1 cellular context compared by ENCODE assay signal in the genomic region with DNA sequence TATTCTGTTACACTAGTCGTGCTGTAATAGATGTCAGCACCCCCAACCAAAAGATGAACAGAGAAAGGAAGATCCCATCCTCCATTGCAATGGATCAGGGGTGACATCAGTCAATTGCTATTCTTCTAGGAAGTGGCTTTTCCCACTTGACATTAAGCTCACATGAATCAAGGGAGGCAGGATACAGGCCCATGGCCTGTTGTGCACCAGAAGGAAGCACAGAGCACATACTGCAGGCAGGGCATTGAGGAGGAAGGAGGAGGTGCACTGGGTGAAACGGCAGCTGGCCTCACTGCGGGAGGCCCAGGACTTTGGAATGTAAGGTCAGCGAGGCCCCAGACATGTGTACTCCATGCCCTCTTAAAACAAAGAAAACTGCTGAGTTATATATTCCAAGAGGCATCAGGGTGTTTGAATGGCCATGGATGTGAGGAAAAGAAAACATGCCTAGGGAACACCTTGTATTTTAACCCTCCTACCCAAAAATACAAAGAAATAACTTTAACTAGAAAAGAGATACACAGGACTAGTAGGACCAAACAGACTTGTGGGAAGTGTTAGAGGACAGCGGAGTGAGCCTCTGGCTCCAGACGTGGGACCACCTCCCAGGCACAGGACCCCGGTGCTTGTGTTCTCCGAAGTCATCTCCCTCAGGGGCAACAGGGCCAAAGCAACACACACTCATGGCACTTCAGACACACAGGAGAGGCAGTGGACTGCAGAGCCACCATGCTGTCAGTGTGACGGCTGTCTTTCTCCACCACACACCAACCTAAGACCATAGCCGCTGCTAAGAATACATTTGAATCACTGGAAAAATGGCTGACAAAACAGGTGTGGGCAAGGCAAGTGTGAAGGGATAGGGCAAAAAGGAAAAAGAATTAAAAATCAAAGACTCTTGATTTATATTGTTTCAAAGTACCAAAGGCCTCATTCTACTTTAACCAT.
TF ChIP-seq lines count a peak whose summit lies in the region.

No MANE protein-coding gene starts in this region.

TF ChIP-seq in HepG2, 621 proteins besides CTCF, POLR2A, EP300 and RAD21 (continued from another document and continues in another):
- TF ChIP-seq, protein P1, sequence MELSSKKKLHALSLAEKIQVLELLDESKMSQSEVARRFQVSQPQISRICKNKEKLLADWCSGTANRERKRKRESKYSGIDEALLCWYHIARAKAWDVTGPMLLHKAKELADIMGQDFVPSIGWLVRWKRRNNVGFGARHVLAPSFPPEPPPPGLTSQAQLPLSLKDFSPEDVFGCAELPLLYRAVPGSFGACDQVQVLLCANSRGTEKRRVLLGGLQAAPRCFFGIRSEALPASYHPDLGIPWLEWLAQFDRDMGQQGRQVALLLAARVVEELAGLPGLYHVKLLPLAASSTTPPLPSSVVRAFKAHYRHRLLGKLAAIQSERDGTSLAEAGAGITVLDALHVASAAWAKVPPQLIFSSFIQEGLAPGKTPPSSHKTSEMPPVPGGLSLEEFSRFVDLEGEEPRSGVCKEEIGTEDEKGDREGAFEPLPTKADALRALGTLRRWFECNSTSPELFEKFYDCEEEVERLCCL (CRISPR knock-in tag; IDR thresholded peaks at IDR 0.05; ENCODE audit: borderline replicate concordance): no peak
- TF ChIP-seq FOSL1 (CRISPR knock-in tag; IDR thresholded peaks at IDR 0.05; ENCODE audit: borderline replicate concordance): no peak
- no peak for TF ChIP-seq ZFP90 (CRISPR knock-in tag; IDR thresholded peaks at IDR 0.05; ENCODE audit: borderline replicate concordance)
- no peak for TF ChIP-seq ZNF879 (CRISPR knock-in tag; IDR thresholded peaks at IDR 0.05)
- TF ChIP-seq KDM5B (CRISPR knock-in tag; IDR thresholded peaks at IDR 0.05; ENCODE audit: borderline replicate concordance): no peak
- TF ChIP-seq, protein P2, sequence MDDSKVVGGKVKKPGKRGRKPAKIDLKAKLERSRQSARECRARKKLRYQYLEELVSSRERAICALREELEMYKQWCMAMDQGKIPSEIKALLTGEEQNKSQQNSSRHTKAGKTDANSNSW (CRISPR knock-in tag; IDR thresholded peaks at IDR 0.05; ENCODE audit: borderline replicate concordance): no peak
- no peak for TF ChIP-seq KLF11 (CRISPR knock-in tag; IDR thresholded peaks at IDR 0.05)
- TF ChIP-seq, protein P3, sequence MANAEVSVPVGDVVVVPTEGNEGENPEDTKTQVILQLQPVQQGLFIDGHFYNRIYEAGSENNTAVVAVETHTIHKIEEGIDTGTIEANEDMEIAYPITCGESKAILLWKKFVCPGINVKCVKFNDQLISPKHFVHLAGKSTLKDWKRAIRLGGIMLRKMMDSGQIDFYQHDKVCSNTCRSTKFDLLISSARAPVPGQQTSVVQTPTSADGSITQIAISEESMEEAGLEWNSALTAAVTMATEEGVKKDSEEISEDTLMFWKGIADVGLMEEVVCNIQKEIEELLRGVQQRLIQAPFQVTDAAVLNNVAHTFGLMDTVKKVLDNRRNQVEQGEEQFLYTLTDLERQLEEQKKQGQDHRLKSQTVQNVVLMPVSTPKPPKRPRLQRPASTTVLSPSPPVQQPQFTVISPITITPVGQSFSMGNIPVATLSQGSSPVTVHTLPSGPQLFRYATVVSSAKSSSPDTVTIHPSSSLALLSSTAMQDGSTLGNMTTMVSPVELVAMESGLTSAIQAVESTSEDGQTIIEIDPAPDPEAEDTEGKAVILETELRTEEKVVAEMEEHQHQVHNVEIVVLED (CRISPR knock-in tag; IDR thresholded peaks at IDR 0.05; ENCODE audit: borderline replicate concordance): no peak
- TF ChIP-seq ZSCAN30 (CRISPR knock-in tag; IDR thresholded peaks at IDR 0.05): no peak
- TF ChIP-seq PHF21A (CRISPR knock-in tag; IDR thresholded peaks at IDR 0.05): peak; percentile 75; the same call in 1 of the 2 replicates
- TF ChIP-seq RARG (CRISPR knock-in tag; IDR thresholded peaks at IDR 0.05; ENCODE audit: low read depth): no peak
- peak; percentile 55; the same call in 1 of the 2 replicates for TF ChIP-seq MEF2D (CRISPR knock-in tag; IDR thresholded peaks at IDR 0.05)
- TF ChIP-seq, protein P4, sequence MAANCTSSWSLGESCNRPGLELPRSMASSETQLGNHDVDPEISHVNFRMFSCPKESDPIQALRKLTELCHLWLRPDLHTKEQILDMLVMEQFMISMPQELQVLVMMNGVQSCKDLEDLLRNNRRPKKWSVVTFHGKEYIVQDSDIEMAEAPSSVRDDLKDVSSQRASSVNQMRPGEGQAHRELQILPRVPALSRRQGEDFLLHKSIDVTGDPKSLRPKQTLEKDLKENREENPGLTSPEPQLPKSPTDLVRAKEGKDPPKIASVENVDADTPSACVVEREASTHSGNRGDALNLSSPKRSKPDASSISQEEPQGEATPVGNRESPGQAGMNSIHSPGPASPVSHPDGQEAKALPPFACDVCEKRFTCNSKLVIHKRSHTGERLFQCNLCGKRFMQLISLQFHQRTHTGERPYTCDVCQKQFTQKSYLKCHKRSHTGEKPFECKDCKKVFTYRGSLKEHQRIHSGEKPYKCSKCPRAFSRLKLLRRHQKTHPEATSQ (CRISPR knock-in tag; IDR thresholded peaks at IDR 0.05; ENCODE audit: borderline replicate concordance): peak; percentile 37; the same call in 1 of the 2 replicates
- TF ChIP-seq POLR2AphosphoS2 (IDR thresholded peaks at IDR 0.05; ENCODE audit: low read depth, low read length): no peak
- no peak for TF ChIP-seq ZNF570 (CRISPR knock-in tag; IDR thresholded peaks at IDR 0.05; ENCODE audit: borderline replicate concordance)
- TF ChIP-seq STAG1 (CRISPR knock-in tag; IDR thresholded peaks at IDR 0.05): peak; percentile 27; the same call in 1 of the 2 replicates
- TF ChIP-seq, protein P5, sequence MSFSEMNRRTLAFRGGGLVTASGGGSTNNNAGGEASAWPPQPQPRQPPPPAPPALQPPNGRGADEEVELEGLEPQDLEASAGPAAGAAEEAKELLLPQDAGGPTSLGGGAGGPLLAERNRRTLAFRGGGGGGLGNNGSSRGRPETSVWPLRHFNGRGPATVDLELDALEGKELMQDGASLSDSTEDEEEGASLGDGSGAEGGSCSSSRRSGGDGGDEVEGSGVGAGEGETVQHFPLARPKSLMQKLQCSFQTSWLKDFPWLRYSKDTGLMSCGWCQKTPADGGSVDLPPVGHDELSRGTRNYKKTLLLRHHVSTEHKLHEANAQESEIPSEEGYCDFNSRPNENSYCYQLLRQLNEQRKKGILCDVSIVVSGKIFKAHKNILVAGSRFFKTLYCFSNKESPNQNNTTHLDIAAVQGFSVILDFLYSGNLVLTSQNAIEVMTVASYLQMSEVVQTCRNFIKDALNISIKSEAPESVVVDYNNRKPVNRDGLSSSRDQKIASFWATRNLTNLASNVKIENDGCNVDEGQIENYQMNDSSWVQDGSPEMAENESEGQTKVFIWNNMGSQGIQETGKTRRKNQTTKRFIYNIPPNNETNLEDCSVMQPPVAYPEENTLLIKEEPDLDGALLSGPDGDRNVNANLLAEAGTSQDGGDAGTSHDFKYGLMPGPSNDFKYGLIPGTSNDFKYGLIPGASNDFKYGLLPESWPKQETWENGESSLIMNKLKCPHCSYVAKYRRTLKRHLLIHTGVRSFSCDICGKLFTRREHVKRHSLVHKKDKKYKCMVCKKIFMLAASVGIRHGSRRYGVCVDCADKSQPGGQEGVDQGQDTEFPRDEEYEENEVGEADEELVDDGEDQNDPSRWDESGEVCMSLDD (CRISPR knock-in tag; IDR thresholded peaks at IDR 0.05; ENCODE audit: borderline replicate concordance): no peak; the same call in 1 of the 2 replicates
- 0 out of 2 replicates have a peak, but pooled peaks have one; percentile 45 for TF ChIP-seq ZSCAN25 (CRISPR knock-in tag; IDR thresholded peaks at IDR 0.05)
- TF ChIP-seq, protein P6, sequence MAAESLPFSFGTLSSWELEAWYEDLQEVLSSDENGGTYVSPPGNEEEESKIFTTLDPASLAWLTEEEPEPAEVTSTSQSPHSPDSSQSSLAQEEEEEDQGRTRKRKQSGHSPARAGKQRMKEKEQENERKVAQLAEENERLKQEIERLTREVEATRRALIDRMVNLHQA (CRISPR knock-in tag; IDR thresholded peaks at IDR 0.05): no peak
- TF ChIP-seq YEATS4 (CRISPR knock-in tag; IDR thresholded peaks at IDR 0.05; ENCODE audit: borderline replicate concordance): peak; percentile 65
- TF ChIP-seq, protein P7, sequence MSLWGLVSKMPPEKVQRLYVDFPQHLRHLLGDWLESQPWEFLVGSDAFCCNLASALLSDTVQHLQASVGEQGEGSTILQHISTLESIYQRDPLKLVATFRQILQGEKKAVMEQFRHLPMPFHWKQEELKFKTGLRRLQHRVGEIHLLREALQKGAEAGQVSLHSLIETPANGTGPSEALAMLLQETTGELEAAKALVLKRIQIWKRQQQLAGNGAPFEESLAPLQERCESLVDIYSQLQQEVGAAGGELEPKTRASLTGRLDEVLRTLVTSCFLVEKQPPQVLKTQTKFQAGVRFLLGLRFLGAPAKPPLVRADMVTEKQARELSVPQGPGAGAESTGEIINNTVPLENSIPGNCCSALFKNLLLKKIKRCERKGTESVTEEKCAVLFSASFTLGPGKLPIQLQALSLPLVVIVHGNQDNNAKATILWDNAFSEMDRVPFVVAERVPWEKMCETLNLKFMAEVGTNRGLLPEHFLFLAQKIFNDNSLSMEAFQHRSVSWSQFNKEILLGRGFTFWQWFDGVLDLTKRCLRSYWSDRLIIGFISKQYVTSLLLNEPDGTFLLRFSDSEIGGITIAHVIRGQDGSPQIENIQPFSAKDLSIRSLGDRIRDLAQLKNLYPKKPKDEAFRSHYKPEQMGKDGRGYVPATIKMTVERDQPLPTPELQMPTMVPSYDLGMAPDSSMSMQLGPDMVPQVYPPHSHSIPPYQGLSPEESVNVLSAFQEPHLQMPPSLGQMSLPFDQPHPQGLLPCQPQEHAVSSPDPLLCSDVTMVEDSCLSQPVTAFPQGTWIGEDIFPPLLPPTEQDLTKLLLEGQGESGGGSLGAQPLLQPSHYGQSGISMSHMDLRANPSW (CRISPR knock-in tag; IDR thresholded peaks at IDR 0.05; ENCODE audit: borderline replicate concordance): no peak
- TF ChIP-seq KDM3A (CRISPR knock-in tag; IDR thresholded peaks at IDR 0.05; ENCODE audit: low read depth): no peak
- no peak for TF ChIP-seq MTF1 (CRISPR knock-in tag; IDR thresholded peaks at IDR 0.05)
- 0 out of 2 replicates have a peak, but pooled peaks have one; percentile 35 for TF ChIP-seq MAFG (CRISPR knock-in tag; IDR thresholded peaks at IDR 0.05)
- TF ChIP-seq, protein P8, sequence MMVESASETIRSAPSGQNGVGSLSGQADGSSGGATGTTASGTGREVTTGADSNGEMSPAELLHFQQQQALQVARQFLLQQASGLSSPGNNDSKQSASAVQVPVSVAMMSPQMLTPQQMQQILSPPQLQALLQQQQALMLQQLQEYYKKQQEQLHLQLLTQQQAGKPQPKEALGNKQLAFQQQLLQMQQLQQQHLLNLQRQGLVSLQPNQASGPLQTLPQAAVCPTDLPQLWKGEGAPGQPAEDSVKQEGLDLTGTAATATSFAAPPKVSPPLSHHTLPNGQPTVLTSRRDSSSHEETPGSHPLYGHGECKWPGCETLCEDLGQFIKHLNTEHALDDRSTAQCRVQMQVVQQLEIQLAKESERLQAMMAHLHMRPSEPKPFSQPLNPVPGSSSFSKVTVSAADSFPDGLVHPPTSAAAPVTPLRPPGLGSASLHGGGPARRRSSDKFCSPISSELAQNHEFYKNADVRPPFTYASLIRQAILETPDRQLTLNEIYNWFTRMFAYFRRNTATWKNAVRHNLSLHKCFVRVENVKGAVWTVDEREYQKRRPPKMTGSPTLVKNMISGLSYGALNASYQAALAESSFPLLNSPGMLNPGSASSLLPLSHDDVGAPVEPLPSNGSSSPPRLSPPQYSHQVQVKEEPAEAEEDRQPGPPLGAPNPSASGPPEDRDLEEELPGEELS (CRISPR knock-in tag; IDR thresholded peaks at IDR 0.05): peak; percentile 86
- 0 out of 2 replicates have a peak, but pooled peaks have one; percentile 44 for TF ChIP-seq ZNF557 (CRISPR knock-in tag; IDR thresholded peaks at IDR 0.05)
- TF ChIP-seq STAT5B (CRISPR knock-in tag; IDR thresholded peaks at IDR 0.05): no peak
- TF ChIP-seq KLF6 (CRISPR knock-in tag; IDR thresholded peaks at IDR 0.05): no peak
- no peak for TF ChIP-seq ZBTB1 (CRISPR knock-in tag; IDR thresholded peaks at IDR 0.05; ENCODE audit: borderline replicate concordance)
- TF ChIP-seq FOXK1 (CRISPR knock-in tag; IDR thresholded peaks at IDR 0.05; ENCODE audit: borderline replicate concordance, low read depth): peak; percentile 58; the same call in 1 of the 2 replicates
- TF ChIP-seq ZNF781 (CRISPR knock-in tag; IDR thresholded peaks at IDR 0.05; ENCODE audit: borderline replicate concordance, not compliant biosample characterization): no peak
- TF ChIP-seq ARNT2 (CRISPR knock-in tag; IDR thresholded peaks at IDR 0.05; ENCODE audit: low read depth): no peak
- TF ChIP-seq, protein P9, sequence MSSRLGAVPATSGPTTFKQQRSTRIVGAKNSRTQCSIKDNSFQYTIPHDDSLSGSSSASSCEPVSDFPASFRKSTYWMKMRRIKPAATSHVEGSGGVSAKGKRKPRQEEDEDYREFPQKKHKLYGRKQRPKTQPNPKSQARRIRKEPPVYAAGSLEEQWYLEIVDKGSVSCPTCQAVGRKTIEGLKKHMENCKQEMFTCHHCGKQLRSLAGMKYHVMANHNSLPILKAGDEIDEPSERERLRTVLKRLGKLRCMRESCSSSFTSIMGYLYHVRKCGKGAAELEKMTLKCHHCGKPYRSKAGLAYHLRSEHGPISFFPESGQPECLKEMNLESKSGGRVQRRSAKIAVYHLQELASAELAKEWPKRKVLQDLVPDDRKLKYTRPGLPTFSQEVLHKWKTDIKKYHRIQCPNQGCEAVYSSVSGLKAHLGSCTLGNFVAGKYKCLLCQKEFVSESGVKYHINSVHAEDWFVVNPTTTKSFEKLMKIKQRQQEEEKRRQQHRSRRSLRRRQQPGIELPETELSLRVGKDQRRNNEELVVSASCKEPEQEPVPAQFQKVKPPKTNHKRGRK (CRISPR knock-in tag; IDR thresholded peaks at IDR 0.05): no peak
- TF ChIP-seq JUN (CRISPR knock-in tag; IDR thresholded peaks at IDR 0.05): no peak; the same call in 1 of the 2 replicates
- no peak for TF ChIP-seq ZNF776 (CRISPR knock-in tag; IDR thresholded peaks at IDR 0.05)
- peak; percentile 94 for TF ChIP-seq RARA (CRISPR knock-in tag; IDR thresholded peaks at IDR 0.05)
- TF ChIP-seq, protein P10, sequence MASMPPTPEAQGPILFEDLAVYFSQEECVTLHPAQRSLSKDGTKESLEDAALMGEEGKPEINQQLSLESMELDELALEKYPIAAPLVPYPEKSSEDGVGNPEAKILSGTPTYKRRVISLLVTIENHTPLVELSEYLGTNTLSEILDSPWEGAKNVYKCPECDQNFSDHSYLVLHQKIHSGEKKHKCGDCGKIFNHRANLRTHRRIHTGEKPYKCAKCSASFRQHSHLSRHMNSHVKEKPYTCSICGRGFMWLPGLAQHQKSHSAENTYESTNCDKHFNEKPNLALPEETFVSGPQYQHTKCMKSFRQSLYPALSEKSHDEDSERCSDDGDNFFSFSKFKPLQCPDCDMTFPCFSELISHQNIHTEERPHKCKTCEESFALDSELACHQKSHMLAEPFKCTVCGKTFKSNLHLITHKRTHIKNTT (CRISPR knock-in tag; IDR thresholded peaks at IDR 0.05): no peak
